In genomic region chr19:4555657-4556561, GRCh38 we compare ENCODE assay signal across 9 cellular contexts. TPM values are rescaled to one million over a fixed set of nuclear protein-coding genes. Genes with fewer than 3 reads are reported as not detected.
DNase-seq lines count a peak whose midpoint lies in the region; TF ChIP-seq lines count a peak whose summit lies in the region.
"Had no signal": no experiment of that assay in that cellular context is flagged by ENCODE, and none has a peak within 500 bp of the region (broad histone marks: within the 10 kb centered on the region; RNA-seq: fewer than 3 reads in every experiment).

No MANE protein-coding gene starts in this region.

- WGBS in mammary epithelial cell (ENCODE audit: low coverage, missing lambda C conversion rate), result 70% methylated on average over 23 of the region's 43 CpGs

- H3K9ac ChIP-seq in mammary epithelial cell (ENCODE audit: insufficient read depth, low read length), result no peak overlapping the region
- no peak overlapping the region for H3K9ac ChIP-seq in SK-N-MC (ENCODE audit: insufficient read length)

- H3K9me3 Mint-ChIP-seq in MCF 10A (ENCODE audit: unreplicated experiment), result peaks cover 15% of the 10 kb centered on the region
- H3K9me3 Mint-ChIP-seq: activated naive CD8-positive, alpha-beta T cell treated with anti-CD3 and anti-CD28 coated beads, Interleukin-2, amount 10 ng/mL, durations not matched to agents 7 days and 5 days had no signal

- H3K4me3 ChIP-seq in mammary epithelial cell (replicated peaks in 1 of 3; ENCODE audit: insufficient read depth in 1 of 3, low read depth in 2 of 3, low read length in 3 of 3) (no peak overlapping the region), SK-N-MC (peak overlapping the region; percentile 60), osteoblast (ENCODE audit: insufficient read depth, low read length) (no peak overlapping the region)
- H3K4me3 ChIP-seq: gastroesophageal sphincter had no signal

- intact Hi-C loops in MCF 10A (cut with micrococcal nuclease), result no loop called here
- intact Hi-C loops in mammary epithelial cell (cut with micrococcal nuclease), result no loop called here

- dilution Hi-C loops in mammary epithelial cell (cut with HindIII; ENCODE audit: low sequenced_read_pairs), result no loop called here

- H3K36me3 ChIP-seq in mammary epithelial cell (ENCODE audit: insufficient read depth, low read length) (no peaks in the 10 kb centered on the region), SK-N-MC (ENCODE audit: insufficient read depth, low read length) (no peaks in the 10 kb centered on the region), osteoblast (ENCODE audit: insufficient read depth, low read length) (no peaks in the 10 kb centered on the region)

- DNase-seq in MCF 10A (ENCODE audit: unreplicated experiment) (peak; percentile 66), mammary epithelial cell (no peak), SK-N-MC (ENCODE audit: low read depth, low spot score) (no peak), osteoblast (ENCODE audit: insufficient read length, low spot score, missing footprints) (peak; percentile 90), OCI-M2 (lab: John Stamatoyannopoulos, UW; ENCODE audit: unreplicated experiment) (no peak), occipital lobe (lab: John Stamatoyannopoulos, UW) (no peak)
- DNase-seq: activated naive CD8-positive, alpha-beta T cell treated with anti-CD3 and anti-CD28 coated beads, Interleukin-2, amount 10 ng/mL, durations not matched to agents 7 days and 5 days; NCI-H2081 treated with DMSO at 0.1 percent for 48 hours had no signal

- H3K27me3 ChIP-seq in mammary epithelial cell (ENCODE audit: insufficient read depth, low read length) (no peaks in the 10 kb centered on the region), osteoblast (ENCODE audit: insufficient read depth, low read length) (no peaks in the 10 kb centered on the region)

- TF ChIP-seq CTCF in MCF 10A (IDR thresholded peaks at IDR 0.05; ENCODE audit: unreplicated experiment) (no peak), mammary epithelial cell (conservative IDR thresholded peaks at IDR 0.05 in 1 of 2, IDR thresholded peaks at IDR 0.05 in 1 of 2; ENCODE audit: extremely low read depth in 1 of 2, insufficient read depth in 1 of 2, low read depth in 1 of 2, low read length in 2 of 2) (no peak), osteoblast (IDR thresholded peaks at IDR 0.05; ENCODE audit: extremely low read depth, low read depth, low read length) (no peak)

- H4K20me1 ChIP-seq in mammary epithelial cell (ENCODE audit: insufficient read depth, low read length), result no peaks in the 10 kb centered on the region
- no peaks in the 10 kb centered on the region for H4K20me1 ChIP-seq in osteoblast (ENCODE audit: insufficient read depth, low read length)

- H3K4me2 ChIP-seq in mammary epithelial cell (ENCODE audit: insufficient read depth, low read depth, low read length), result no peak overlapping the region
- no peak overlapping the region for H3K4me2 ChIP-seq in osteoblast (ENCODE audit: insufficient read depth, low read length)

- no peaks in the 10 kb centered on the region for H3K4me1 Mint-ChIP-seq in MCF 10A (ENCODE audit: insufficient read depth, unreplicated experiment)
- H3K4me1 Mint-ChIP-seq: activated naive CD8-positive, alpha-beta T cell treated with anti-CD3 and anti-CD28 coated beads, Interleukin-2, amount 10 ng/mL, durations not matched to agents 7 days and 5 days had no signal

- H3K27me3 Mint-ChIP-seq in MCF 10A (ENCODE audit: insufficient read depth, unreplicated experiment), result peaks cover 23% of the 10 kb centered on the region

- H3K9me3 ChIP-seq in mammary epithelial cell (replicated peaks; ENCODE audit: insufficient read depth, low read length) (no peaks in the 10 kb centered on the region), SK-N-MC (ENCODE audit: low read depth, low read length) (no peaks in the 10 kb centered on the region), osteoblast (ENCODE audit: low read depth, low read length) (no peaks in the 10 kb centered on the region)
- H3K9me3 ChIP-seq: gastroesophageal sphincter had no signal

- H2AFZ ChIP-seq in mammary epithelial cell (ENCODE audit: low read depth, low read length), result no peak overlapping the region
- H2AFZ ChIP-seq in osteoblast (ENCODE audit: low read length), result no peak overlapping the region

- H3K27ac ChIP-seq in mammary epithelial cell (ENCODE audit: insufficient read depth, low read depth, low read length), result no peak overlapping the region
- no peak overlapping the region for H3K27ac ChIP-seq in SK-N-MC
- H3K27ac ChIP-seq in osteoblast (ENCODE audit: low read depth, low read length), result no peak overlapping the region
- H3K27ac ChIP-seq: gastroesophageal sphincter had no signal

- no TSS peak for BruUV-seq in MCF 10A (replicated peaks; lab: Mats Ljungman, UMichigan)
- BruUV-seq in mammary epithelial cell (replicated peaks; lab: Mats Ljungman, UMichigan), result no TSS peak

- in situ Hi-C loops in mammary epithelial cell (cut with MboI; ENCODE audit: low sequenced_read_pairs in 2 of 2), result no loop called here

- no peak overlapping the region for H3K27ac Mint-ChIP-seq in MCF 10A (ENCODE audit: low read depth, unreplicated experiment)
- H3K27ac Mint-ChIP-seq: activated naive CD8-positive, alpha-beta T cell treated with anti-CD3 and anti-CD28 coated beads, Interleukin-2, amount 10 ng/mL, durations not matched to agents 7 days and 5 days had no signal

- H3K4me3 Mint-ChIP-seq in MCF 10A (ENCODE audit: unreplicated experiment), result no peak overlapping the region
- H3K4me3 Mint-ChIP-seq: activated naive CD8-positive, alpha-beta T cell treated with anti-CD3 and anti-CD28 coated beads, Interleukin-2, amount 10 ng/mL, durations not matched to agents 7 days and 5 days had no signal

- POLR2A ChIA-PET in MCF 10A (lab: Yijun Ruan, JAX), result interaction anchor here (1.1 kb wide), 1 partner anchor 80 kb away, joined by 3 read pairs; no protein-coding TSS in a partner anchor

- no peaks in the 10 kb centered on the region for H3K36me3 Mint-ChIP-seq in MCF 10A (ENCODE audit: insufficient read depth, unreplicated experiment)
- H3K36me3 Mint-ChIP-seq: activated naive CD8-positive, alpha-beta T cell treated with anti-CD3 and anti-CD28 coated beads, Interleukin-2, amount 10 ng/mL, durations not matched to agents 7 days and 5 days had no signal

- H3K4me1 ChIP-seq in mammary epithelial cell (ENCODE audit: insufficient read depth, low read length) (no peaks in the 10 kb centered on the region), osteoblast (ENCODE audit: insufficient read depth, low read length) (no peaks in the 10 kb centered on the region)

- CTCF ChIA-PET in MCF 10A (lab: Yijun Ruan, JAX) (interaction anchor here (0.6 to 1.8 kb wide), 7 partner anchors 11 to 289 kb away, joined by 3 to 7 read pairs (median 4); no protein-coding TSS in a partner anchor), mammary epithelial cell (lab: Charles Lee; ENCODE audit: low non-redundant PET) (no interaction called here)

- H3K79me2 ChIP-seq in mammary epithelial cell (ENCODE audit: insufficient read depth, low read length) (no peaks in the 10 kb centered on the region), osteoblast (ENCODE audit: insufficient read depth, low read length) (no peaks in the 10 kb centered on the region)

RNA-seq across cellular contexts. Expression of gene SEMA6B, which starts 3.6 kb away (rescaled TPM):
- total RNA-seq in MCF 10A (2022) (0.20 and 0.54 TPM in 2 replicates), mammary epithelial cell (under 1 TPM in 1 of 2 donors, not detected in 1; 0.28 TPM), osteoblast (0.29 and 0.36 TPM in 2 replicates), occipital lobe (32.0 TPM)
- polyA plus RNA-seq in mammary epithelial cell, result 0.22 TPM
- polyA minus RNA-seq in mammary epithelial cell, result not detected

RNA-seq across cellular contexts. Expression of gene LRG1, which starts 16.1 kb away (rescaled TPM):
- total RNA-seq in MCF 10A (2022), result 0.33 and 0.56 TPM in 2 replicates
- not detected for total RNA-seq in mammary epithelial cell
- polyA plus RNA-seq in mammary epithelial cell, result not detected
- not detected for polyA minus RNA-seq in mammary epithelial cell
- not detected in 2 replicates for total RNA-seq in osteoblast
- total RNA-seq in occipital lobe, result not detected
- total RNA-seq: activated naive CD8-positive, alpha-beta T cell treated with anti-CD3 and anti-CD28 coated beads, Interleukin-2, amount 10 ng/mL, durations not matched to agents 7 days and 5 days had no signal

RNA-seq across cellular contexts. Expression of gene PLIN5, which starts 20.9 kb away (rescaled TPM):
- total RNA-seq in MCF 10A (2022) (not detected in 2 replicates), mammary epithelial cell (under 1 TPM in 1 of 2 donors, not detected in 1; 0.19 TPM), osteoblast (0.36 TPM in 1 of 2 replicates, not detected in the other), occipital lobe (2.0 TPM)
- not detected for polyA plus RNA-seq in mammary epithelial cell
- not detected for polyA minus RNA-seq in mammary epithelial cell

RNA-seq across cellular contexts. Expression of gene PLIN4, which starts 37.6 kb away (rescaled TPM):
- total RNA-seq in MCF 10A (2022), result 1.4 and 1.8 TPM in 2 replicates
- 10 to 100 TPM in 1 of 2 donors, 1 to 10 TPM in 1; 9.3 to 38.2 TPM for total RNA-seq in mammary epithelial cell
- 2.7 TPM for polyA plus RNA-seq in mammary epithelial cell
- polyA minus RNA-seq in mammary epithelial cell, result 7.6 TPM
- under 0.01 TPM in 2 replicates for total RNA-seq in osteoblast
- total RNA-seq in occipital lobe, result under 0.01 TPM

Comparison
In these comparisons a context has a peak if more than half of its experiments do, and no peak if none do; other contexts are left out.
1. DNase-seq: peak in MCF 10A (single experiment) and osteoblast (single experiment); none in mammary epithelial cell (single experiment), SK-N-MC (single experiment), OCI-M2 (single experiment) and occipital lobe (single experiment).
2. RNA of gene SEMA6B, which starts 3.6 kb away (total RNA-seq): 32.0 TPM in occipital lobe (single experiment); 0.20 to 0.54 TPM in MCF 10A, 0.29 to 0.36 TPM in osteoblast and 0.28 TPM in mammary epithelial cell; every median in the first group is over 10 times any median in the second.